Comparison of ENCODE assay signal across 1 cellular context in the genomic region with DNA sequence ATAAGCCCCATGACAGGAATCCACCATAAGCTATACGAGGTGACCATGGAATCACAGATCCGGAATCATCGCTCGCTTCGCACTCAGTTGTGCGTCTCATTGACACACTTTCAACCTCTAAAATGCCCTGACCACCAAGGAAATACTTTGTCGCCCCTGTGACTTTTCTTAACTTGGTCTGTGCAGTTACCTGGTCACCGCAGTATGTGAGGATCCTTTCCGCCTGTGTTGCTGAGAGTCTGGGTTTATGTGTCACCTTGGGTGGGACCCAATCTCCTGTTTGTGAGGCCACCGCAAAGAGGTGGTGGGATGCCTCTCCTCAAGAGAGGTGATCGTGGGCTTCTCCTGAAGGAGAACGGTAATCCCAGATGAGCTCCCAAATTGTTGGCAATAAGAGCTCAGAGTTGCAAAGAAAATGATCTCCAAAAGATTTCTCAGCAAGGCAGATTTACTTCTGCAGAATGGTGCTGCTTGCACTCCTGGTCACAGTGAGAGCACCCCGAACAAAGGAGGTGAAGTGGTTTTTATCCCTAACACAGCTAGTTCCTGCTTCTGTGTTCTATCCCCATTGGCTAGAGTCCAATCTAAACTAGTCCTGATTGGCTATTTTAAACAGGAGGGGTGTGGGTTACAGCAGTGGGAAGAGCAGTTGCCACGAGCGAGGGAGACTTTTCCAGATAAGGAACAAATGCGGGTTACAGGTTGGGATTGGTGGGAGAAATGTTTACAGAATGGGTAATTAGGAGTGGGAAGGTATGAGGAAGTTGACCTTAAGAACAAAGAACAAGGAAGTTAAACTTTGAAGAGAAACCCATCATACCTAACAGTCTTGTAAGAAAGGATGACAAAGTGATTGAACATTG.
TF ChIP-seq lines count a peak whose summit lies in the region.

No MANE protein-coding gene starts in this region.

TF ChIP-seq in K562, 482 proteins besides CTCF, POLR2A, EP300 and RAD21 (continued from another document and continues in another):
- TF ChIP-seq ZBTB40 (IDR thresholded peaks at IDR 0.05) (0 out of 2 replicates have a peak, but pooled peaks have one; percentile 6), ZBTB40 (CRISPR knock-in tag; IDR thresholded peaks at IDR 0.05) (no peak), SMAD2 (IDR thresholded peaks at IDR 0.05; ENCODE audit: low read depth, low read length) (no peak), ZNF668 (CRISPR knock-in tag; IDR thresholded peaks at IDR 0.05) (no peak), ZBTB43 (CRISPR knock-in tag; IDR thresholded peaks at IDR 0.05) (no peak), TEAD2 (tag; IDR thresholded peaks at IDR 0.05) (no peak), GATAD2A (IDR thresholded peaks at IDR 0.05) (no peak), ZNF780A (CRISPR knock-in tag; IDR thresholded peaks at IDR 0.05) (no peak), THRB (CRISPR knock-in tag; conservative IDR thresholded peaks at IDR 0.05) (no peak), PTRF (tag; IDR thresholded peaks at IDR 0.05) (no peak), FOXO4 (CRISPR knock-in tag; IDR thresholded peaks at IDR 0.05) (no peak), CUX1 (CRISPR knock-in tag; IDR thresholded peaks at IDR 0.05) (no peak), HMGN3 (IDR thresholded peaks at IDR 0.05; ENCODE audit: borderline replicate concordance, extremely low read depth, insufficient read length, low read depth, low read length) (no peak), DEAF1 (CRISPR knock-in tag; IDR thresholded peaks at IDR 0.05) (no peak), CEBPB (tag; IDR thresholded peaks at IDR 0.05) (no peak), C11orf30 (IDR thresholded peaks at IDR 0.05; ENCODE audit: low read depth) (no peak), HNRNPH1 (optimal IDR thresholded peaks at IDR 0.05; ENCODE audit: low read depth, low read length) (no peak), BRD4 (IDR thresholded peaks at IDR 0.05) (no peak), ZNF212 (CRISPR knock-in tag; IDR thresholded peaks at IDR 0.05) (no peak), TGIF2 (CRISPR knock-in tag; IDR thresholded peaks at IDR 0.05) (no peak), ZNF512 (tag; IDR thresholded peaks at IDR 0.05) (no peak), ZNF696 (CRISPR knock-in tag; conservative IDR thresholded peaks at IDR 0.05) (no peak), RBM22 (IDR thresholded peaks at IDR 0.05; ENCODE audit: low read depth, low read length, poor library complexity, severe bottlenecking) (no peak), FOXM1 (IDR thresholded peaks at IDR 0.05; ENCODE audit: low read depth) (no peak; the same call in 1 of the 2 replicates), FOXM1 (CRISPR knock-in tag; IDR thresholded peaks at IDR 0.05; ENCODE audit: low read depth) (no peak), SRSF1 (IDR thresholded peaks at IDR 0.05; ENCODE audit: low read depth, low read length) (no peak), XRCC4 (IDR thresholded peaks at IDR 0.05; ENCODE audit: extremely low read depth, insufficient read depth, insufficient read length) (no peak), ZNF224 (CRISPR knock-in tag; IDR thresholded peaks at IDR 0.05) (no peak), HCFC1 (IDR thresholded peaks at IDR 0.05; ENCODE audit: low read depth, low read length) (no peak), GABPB1 (CRISPR knock-in tag; IDR thresholded peaks at IDR 0.05) (peak; percentile 57)
